30 cellular contexts compared by ENCODE assay signal in genomic region chr1:162974810-162975209, GRCh38.
"Had no signal": no experiment of that assay in that cellular context is flagged by ENCODE, and none has a peak within 500 bp of the region (broad histone marks: within the 10 kb centered on the region; RNA-seq: fewer than 3 reads in every experiment).

No MANE protein-coding gene starts in this region.

- DNase-seq: activated CD4-positive, alpha-beta T cell treated with anti-CD3 and anti-CD28 coated beads, Interleukin-2, amount 10 ng/mL, durations not matched to agents 24 days and 14 days; activated CD4-positive, alpha-beta T cell treated with anti-CD3 and anti-CD28 coated beads, Interleukin-2, amount 50 U/mL, for 4 hours; activated CD8-positive, alpha-beta T cell treated with anti-CD3 and anti-CD28 coated beads for 36 hours; activated effector memory CD4-positive, alpha-beta T cell treated with anti-CD3 and anti-CD28 coated beads, Interleukin-2, amount 50 U/mL, for 16 hours; activated naive CD4-positive, alpha-beta T cell; activated naive CD4-positive, alpha-beta T cell treated with anti-CD3 and anti-CD28 coated beads, Interleukin-2, amount 50 U/mL, for 16 hours; activated naive CD8-positive, alpha-beta T cell treated with anti-CD3 and anti-CD28 coated beads for 36 hours; activated T-cell treated with anti-CD3 and anti-CD28 coated beads, Interleukin-2, amount 50 U/mL, for 1 hour; activated T-cell treated with anti-CD3 and anti-CD28 coated beads, Interleukin-2, amount 50 U/mL, for 72 hours; amniotic stem cell; aorta; body of pancreas; NCI-H1105; NCI-H1417 treated with DMSO at 0.1 percent for 48 hours; NCI-H187 treated with DMSO at 0.1 percent for 48 hours; NCI-H2081; NCI-H226; NCI-H446 treated with DMSO at 0.1 percent for 48 hours; NCI-H524; NK-92 treated with Interleukin-12 subunit alpha and Interleukin-12 subunit beta, amount 100 ng/mL, for 24 hours; PC-3; Peyer's patch; RPMI8226; SHP77 treated with DMSO at 0.1 percent for 48 hours; SK-N-SH had no signal

- H3K9me3 ChIP-seq: body of pancreas, breast epithelium, Peyer's patch, SJSA1, SK-N-SH had no signal

- H3K36me3 Mint-ChIP-seq: activated naive CD8-positive, alpha-beta T cell treated with anti-CD3 and anti-CD28 coated beads for 36 hours had no signal

- H3K4me1 Mint-ChIP-seq: activated CD4-positive, alpha-beta T cell treated with anti-CD3 and anti-CD28 coated beads, Interleukin-2, amount 10 ng/mL, durations not matched to agents 24 days and 14 days; activated naive CD8-positive, alpha-beta T cell treated with anti-CD3 and anti-CD28 coated beads for 36 hours; activated T-helper 17 cell treated with anti-CD3 and anti-CD28 coated beads, Interleukin-2, amount 50 U/mL, for 72 hours had no signal

- H3K27ac ChIP-seq: body of pancreas, breast epithelium, Peyer's patch had no signal

- H3K4me3 Mint-ChIP-seq: activated CD4-positive, alpha-beta T cell treated with anti-CD3 and anti-CD28 coated beads, Interleukin-2, amount 10 ng/mL, durations not matched to agents 24 days and 14 days; activated CD8-positive, alpha-beta T cell treated with anti-CD3 and anti-CD28 coated beads for 36 hours; activated naive CD8-positive, alpha-beta T cell treated with anti-CD3 and anti-CD28 coated beads for 36 hours; activated T-cell treated with anti-CD3 and anti-CD28 coated beads, Interleukin-2, amount 50 U/mL, for 72 hours; activated T-helper 17 cell treated with anti-CD3 and anti-CD28 coated beads, Interleukin-2, amount 50 U/mL, for 72 hours; T-helper 1 cell treated with Interleukin-12 subunit alpha and Interleukin-12 subunit beta and Interleukin-4 antibody, amounts not matched to agents 30 μg/mL and 1 μg/mL, for 36 hours; T-helper 2 cell treated with Interferon-gamma antibody and Interleukin-4, amounts not matched to agents 5 μg/mL and 100 μg/mL, for 36 hours had no signal

- H3K27me3 ChIP-seq: body of pancreas, breast epithelium, Peyer's patch, SJSA1 had no signal

- H3K36me3 ChIP-seq: breast epithelium, Peyer's patch, SJSA1 had no signal

- H3K9me3 Mint-ChIP-seq: activated CD4-positive, alpha-beta T cell treated with anti-CD3 and anti-CD28 coated beads, Interleukin-2, amount 10 ng/mL, durations not matched to agents 24 days and 14 days; activated CD8-positive, alpha-beta T cell treated with anti-CD3 and anti-CD28 coated beads for 36 hours; activated naive CD8-positive, alpha-beta T cell treated with anti-CD3 and anti-CD28 coated beads for 36 hours; T-helper 1 cell treated with Interleukin-12 subunit alpha and Interleukin-12 subunit beta and Interleukin-4 antibody, amounts not matched to agents 30 μg/mL and 1 μg/mL, for 36 hours; T-helper 2 cell treated with Interferon-gamma antibody and Interleukin-4, amounts not matched to agents 5 μg/mL and 100 μg/mL, for 36 hours had no signal

- ATAC-seq: activated CD8-positive, alpha-beta T cell treated with anti-CD3 and anti-CD28 coated beads for 36 hours; activated T-cell treated with anti-CD3 and anti-CD28 coated beads, Interleukin-2, amount 50 U/mL, for 72 hours; activated T-helper 17 cell treated with anti-CD3 and anti-CD28 coated beads, Interleukin-2, amount 50 U/mL, for 72 hours; body of pancreas; PC-3 had no signal

- H3K27me3 Mint-ChIP-seq: activated CD4-positive, alpha-beta T cell treated with anti-CD3 and anti-CD28 coated beads, Interleukin-2, amount 10 ng/mL, durations not matched to agents 24 days and 14 days had no signal

- H3K27ac Mint-ChIP-seq: activated CD4-positive, alpha-beta T cell treated with anti-CD3 and anti-CD28 coated beads, Interleukin-2, amount 10 ng/mL, durations not matched to agents 24 days and 14 days; activated CD8-positive, alpha-beta T cell treated with anti-CD3 and anti-CD28 coated beads for 36 hours; activated naive CD8-positive, alpha-beta T cell treated with anti-CD3 and anti-CD28 coated beads for 36 hours; activated T-cell treated with anti-CD3 and anti-CD28 coated beads, Interleukin-2, amount 50 U/mL, for 72 hours; activated T-helper 17 cell treated with anti-CD3 and anti-CD28 coated beads, Interleukin-2, amount 50 U/mL, for 72 hours; T-helper 1 cell treated with Interleukin-12 subunit alpha and Interleukin-12 subunit beta and Interleukin-4 antibody, amounts not matched to agents 30 μg/mL and 1 μg/mL, for 36 hours; T-helper 2 cell treated with Interferon-gamma antibody and Interleukin-4, amounts not matched to agents 5 μg/mL and 100 μg/mL, for 36 hours had no signal

- H3K4me3 ChIP-seq: body of pancreas, breast epithelium, Peyer's patch, SJSA1 had no signal

- H3K4me1 ChIP-seq: body of pancreas, breast epithelium, Peyer's patch had no signal
